Comparison of ENCODE assay signal across 18 cellular contexts in the genomic region with DNA sequence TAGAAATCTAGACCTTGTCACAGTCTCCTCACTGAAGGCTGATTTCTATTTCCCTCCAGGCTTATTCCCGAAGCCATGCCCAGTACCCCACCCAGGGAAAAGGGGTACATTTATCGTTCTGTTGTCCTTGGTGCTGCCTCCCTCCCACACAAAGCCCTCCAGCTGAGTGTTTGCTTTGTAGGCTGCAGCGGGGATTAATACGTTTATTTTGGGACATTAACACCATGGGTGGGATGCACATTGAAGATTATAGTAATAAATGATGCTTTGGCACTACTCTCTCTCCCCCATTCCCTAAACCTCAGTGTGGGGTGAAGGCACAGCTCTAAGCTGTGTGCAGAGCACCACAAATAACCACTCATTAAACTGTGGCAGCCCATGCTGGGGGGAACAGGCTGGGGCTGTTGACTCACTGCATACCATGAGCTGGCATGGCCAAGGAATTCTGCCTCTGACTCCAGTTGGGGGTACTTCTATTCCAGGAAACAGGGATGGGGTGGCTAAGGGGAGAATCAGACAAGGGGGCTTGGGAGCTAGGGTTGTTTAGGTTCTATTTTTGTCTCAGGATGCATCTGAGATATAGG. TPM values are rescaled to one million over a fixed set of nuclear protein-coding genes. Genes with fewer than 3 reads are reported as not detected.
A peak's percentile ranks its signal among the peaks of the same experiment; 100 is the strongest.
DNase-seq lines count a peak whose midpoint lies in the region; ATAC-seq, FAIRE-seq and TF ChIP-seq lines count a peak whose summit lies in the region.
"Had no signal": no experiment of that assay in that cellular context is flagged by ENCODE, and none has a peak within 500 bp of the region (broad histone marks: within the 10 kb centered on the region; RNA-seq: fewer than 3 reads in every experiment).

No MANE protein-coding gene starts in this region.

- POLR2A ChIA-PET in H1 (lab: Charles Lee; ENCODE audit: partially characterized antibody), result interaction anchor here (0.9 to 1.8 kb wide), 4 partner anchors 8 to 64 kb away, joined by 3 to 8 read pairs (median 4); a partner anchor contains a TSS

- no peak for TF ChIP-seq EP300 in H1 (IDR thresholded peaks at IDR 0.05; ENCODE audit: borderline replicate concordance in 1 of 2, low read depth in 2 of 2, low read length in 2 of 2)
- no peak for TF ChIP-seq EP300 in sigmoid colon (IDR thresholded peaks at IDR 0.05)

- no peaks in the 10 kb centered on the region for H3K36me3 ChIP-seq in H1 (ENCODE audit: control insufficient read depth in 2 of 4, insufficient read depth in 4 of 4, low read length in 3 of 4)
- H3K36me3 ChIP-seq in sigmoid colon, result no peaks in the 10 kb centered on the region
- H3K36me3 ChIP-seq: spleen, tibial nerve, WERI-Rb-1 had no signal

- no peaks in the 10 kb centered on the region for H3K79me2 ChIP-seq in H1 (ENCODE audit: control insufficient read depth in 1 of 2, insufficient read depth in 2 of 2, low read length in 2 of 2)

- H3K4me3 ChIP-seq in H1 (ENCODE audit: extremely low read depth in 1 of 4, insufficient read depth in 2 of 4, low read depth in 3 of 4, low read length in 4 of 4), result no peak overlapping the region
- no peak overlapping the region for H3K4me3 ChIP-seq in sigmoid colon
- H3K4me3 ChIP-seq: mucosa of descending colon, spleen, tibial nerve had no signal

- H3K9me3 ChIP-seq in H1 (ENCODE audit: insufficient read depth in 2 of 2, low read depth in 1 of 2, low read length in 1 of 2), result no peaks in the 10 kb centered on the region
- H3K9me3 ChIP-seq in sigmoid colon, result no peaks in the 10 kb centered on the region
- H3K9me3 ChIP-seq: mucosa of descending colon, spleen, tibial nerve had no signal

- no peak overlapping the region for H3K23ac ChIP-seq in H1 (ENCODE audit: insufficient read length)

- TF ChIP-seq CTCF in H1 (IDR thresholded peaks at IDR 0.05; ENCODE audit: control extremely low read depth in 1 of 3, insufficient read depth in 1 of 3, low read depth in 1 of 3, low read length in 3 of 3) (no peak), sigmoid colon (IDR thresholded peaks at IDR 0.05) (no peak)

- no peak overlapping the region for H3K56ac ChIP-seq in H1 (replicated peaks; ENCODE audit: insufficient read length, low read depth, low read length)

- CTCF ChIA-PET in H1 (lab: Charles Lee; ENCODE audit: partially characterized antibody), result interaction anchor here (0.8 to 3.2 kb wide), 15 partner anchors 9 to 116 kb away, joined by 3 to 18 read pairs (median 3); a partner anchor contains a TSS

- H3K4ac ChIP-seq in H1 (replicated peaks; ENCODE audit: insufficient read length, low read depth, low read length), result peak overlapping the region; percentile 76

- DNase-seq in EH (ENCODE audit: low read depth), result peak; percentile 36
- DNase-seq in M059J (ENCODE audit: low read depth), result peak; percentile 62
- DNase-seq in H1 (ENCODE audit: low read depth in 1 of 2, low spot score in 2 of 2), result no peak
- DNase-seq in sigmoid colon, result no peak
- DNase-seq in SHP77 treated with DMSO at 0.1 percent for 48 hours (lab: John Stamatoyannopoulos, UW), result no peak
- no peak for DNase-seq in head of caudate nucleus
- DNase-seq in activated CD4-positive, CD25-positive, alpha-beta regulatory T cell (lab: John Stamatoyannopoulos, UW), result no peak
- DNase-seq: DMS79, mucosa of descending colon, NCI-H1436 treated with DMSO at 0.1 percent for 48 hours, NCI-H526 treated with DMSO at 0.1 percent for 48 hours, spleen, T-cell, WERI-Rb-1 had no signal

- no peaks in the 10 kb centered on the region for H3K79me1 ChIP-seq in H1 (ENCODE audit: low read depth, low read length)

- H3K4me1 ChIP-seq in H1 (replicated peaks in 1 of 4; ENCODE audit: control insufficient read depth in 3 of 4, insufficient read depth in 4 of 4, low read length in 3 of 4) (peaks cover under 1 to 11% (median 2%) of the 10 kb centered on the region in 4 experiments; a peak in 4 of 7 replicates), sigmoid colon (peaks cover 0 to 22% (median 13%) of the 10 kb centered on the region in 4 donors)
- H3K4me1 ChIP-seq: tibial nerve had no signal

- ATAC-seq in GM21360 (IDR thresholded peaks at IDR 0.05; ENCODE audit: unreplicated experiment), result no peak
- ATAC-seq: mucosa of descending colon, T-cell had no signal

- WGBS in H1 (ENCODE audit: extremely low coverage in 1 of 2, insufficient coverage in 1 of 2, insufficient read length in 1 of 2, insufficient replicate concordance in 2 of 2, low coverage in 1 of 2, low lambda C conversion rate in 2 of 2, missing lambda C conversion rate in 1 of 2), 2 experiments, result 74% methylated on average over 4 of the region's 4 CpGs; no CpG with 5 or more reads in 1 of the 2 experiments
- WGBS in sigmoid colon, 2 donors, result 55 to 59% methylated on average over 4 of the region's 4 CpGs

- no peak overlapping the region for H2AFZ ChIP-seq in H1 (ENCODE audit: low read length)

- H4K8ac ChIP-seq in H1 (ENCODE audit: extremely low read depth, insufficient read depth, low read length), result no peak overlapping the region

- H3K23me2 ChIP-seq in H1 (ENCODE audit: low read depth, low read length), result no peaks in the 10 kb centered on the region

- H3K27me3 ChIP-seq in H1 (replicated peaks in 1 of 4; ENCODE audit: control insufficient read depth in 3 of 4, extremely low read depth in 1 of 4, insufficient read depth in 3 of 4, low read length in 3 of 4) (no peaks in the 10 kb centered on the region; a peak in 2 of 7 replicates), sigmoid colon (no peaks in the 10 kb centered on the region)
- H3K27me3 ChIP-seq: tibial nerve had no signal

- no peak overlapping the region for H2BK12ac ChIP-seq in H1 (ENCODE audit: low read depth, low read length)

- no peak for TF ChIP-seq RAD21 in H1 (IDR thresholded peaks at IDR 0.05 in 1 of 2, conservative IDR thresholded peaks at IDR 0.05 in 1 of 2; ENCODE audit: low read depth in 2 of 2, low read length in 2 of 2)

- no peak overlapping the region for H4K5ac ChIP-seq in H1 (ENCODE audit: insufficient read length, low read depth, low read length)

- no peak overlapping the region for H2BK5ac ChIP-seq in H1 (ENCODE audit: low read depth, low read length)

- H3K9ac ChIP-seq in H1 (replicated peaks in 1 of 4; ENCODE audit: extremely low read depth in 1 of 4, low read depth in 3 of 4, low read length in 3 of 4), result no peak overlapping the region

- FAIRE-seq in H1 (lab: Jason Lieb, UNC), result no peak
- FAIRE-seq: RCC 7860 had no signal

- no peak overlapping the region for H2AK5ac ChIP-seq in H1 (ENCODE audit: low read depth, low read length)

- no peak overlapping the region for H3K4me2 ChIP-seq in H1 (ENCODE audit: insufficient read depth in 1 of 2, low read depth in 2 of 2, low read length in 2 of 2)

- intact Hi-C loops in sigmoid colon (cut with DNase I), result no loop called here
- intact Hi-C loops in head of caudate nucleus (cut with DNase I), result no loop called here

- H4K20me1 ChIP-seq in H1 (replicated peaks in 1 of 2; ENCODE audit: control insufficient read depth in 1 of 2, insufficient read depth in 2 of 2, low read length in 2 of 2), result no peaks in the 10 kb centered on the region

- no peak overlapping the region for H4K91ac ChIP-seq in H1 (replicated peaks; ENCODE audit: insufficient read length, low read length)

- no peak overlapping the region for H3K14ac ChIP-seq in H1 (ENCODE audit: insufficient read length)

- no peak for TF ChIP-seq POLR2A in H1 (IDR thresholded peaks at IDR 0.05; ENCODE audit: control extremely low read depth in 1 of 2, low read depth in 2 of 2, low read length in 2 of 2)
- TF ChIP-seq POLR2A in sigmoid colon (IDR thresholded peaks at IDR 0.05), result no peak

- H2BK20ac ChIP-seq in H1 (ENCODE audit: low read length), result no peak overlapping the region

- H2BK15ac ChIP-seq in H1 (ENCODE audit: low read length), result no peak overlapping the region

- H3K18ac ChIP-seq in H1 (ENCODE audit: extremely low read depth, low read length), result no peak overlapping the region

- no peak overlapping the region for H2BK120ac ChIP-seq in H1 (replicated peaks; ENCODE audit: low read depth, low read length)

- H3K27ac ChIP-seq in H1 (ENCODE audit: low read depth, low read length) (no peak overlapping the region), sigmoid colon (peak overlapping the region in 3 of 4 donors; percentile 7 to 67 (median 22))
- H3K27ac ChIP-seq: spleen, tibial nerve, WERI-Rb-1 had no signal

RNA-seq across cellular contexts. Expression of a gene that starts 7.6 kb away (rescaled TPM):
- not detected in 2 replicates for total RNA-seq in M059J (2014; rRNA removed; shearing (Covaris generic))
- total RNA-seq in H1 (2021; fragmentation: NEBNext Ultra II Directional; extraction: Animal tissue kit (Norgen Biotek cat#: 25700)), result 1.0 and 1.9 TPM in 2 replicates
- 0.41 and 0.55 TPM in 2 replicates for polyA plus RNA-seq in H1 (2011; rRNA removed)
- 1.2 TPM for polyA plus RNA-seq in H1 (2011; cell fraction: cytosol; rRNA removed)
- 0.67 TPM for polyA plus RNA-seq in H1 (2011; cell fraction: nucleus; rRNA removed)
- 1.1 to 1.7 TPM (median 1.2 TPM) in 4 replicates for polyA plus RNA-seq in H1 (2012, experiment 1 of 2)
- 1.7 TPM for polyA plus RNA-seq in H1 (2012, experiment 2 of 2)
- polyA plus RNA-seq in H1 (2013, experiment 1 of 2), result 0.97 TPM
- 0.88 TPM for polyA plus RNA-seq in H1 (2013, experiment 2 of 2)
- 0.80 and 1.5 TPM in 2 replicates for polyA minus RNA-seq in H1 (2011; rRNA and poly(A)+ RNA removed)
- 1.3 TPM for polyA minus RNA-seq in H1 (2011; cell fraction: cytosol; rRNA and poly(A)+ RNA removed)
- polyA minus RNA-seq in H1 (2011; cell fraction: nucleus; rRNA and poly(A)+ RNA removed), result 0.70 TPM
- total RNA-seq in sigmoid colon, result 10 to 100 TPM in 1 of 4 donors, 1 to 10 TPM in 2, under 1 TPM in 1; 0.71 to 15.2 (median 3.7) TPM
- polyA plus RNA-seq in sigmoid colon, result 1 to 10 TPM in 1 of 3 donors, not detected in 2; 2.3 TPM
- total RNA-seq: T-cell had no signal
- polyA plus RNA-seq: CD14-positive monocyte had no signal

RNA-seq across cellular contexts. Expression of a gene that starts 28.2 kb away (rescaled TPM):
- total RNA-seq in M059J (2014; rRNA removed; shearing (Covaris generic)), result not detected in 2 replicates
- not detected in 2 replicates for total RNA-seq in H1 (2021; fragmentation: NEBNext Ultra II Directional; extraction: Animal tissue kit (Norgen Biotek cat#: 25700))
- polyA plus RNA-seq in H1 (2011; rRNA removed) (not detected in 2 replicates), sigmoid colon (under 1 TPM in 1 of 3 donors, not detected in 2; 0.13 TPM)
- not detected for polyA plus RNA-seq in H1 (2011; cell fraction: cytosol; rRNA removed)
- not detected for polyA plus RNA-seq in H1 (2011; cell fraction: nucleus; rRNA removed)
- 0.58 to 1.7 TPM (median 0.98 TPM) in 4 replicates for polyA plus RNA-seq in H1 (2012, experiment 1 of 2)
- polyA plus RNA-seq in H1 (2012, experiment 2 of 2), result 0.28 TPM
- polyA plus RNA-seq in H1 (2013, experiment 1 of 2), result not detected
- not detected for polyA plus RNA-seq in H1 (2013, experiment 2 of 2)
- polyA minus RNA-seq in H1 (2011; rRNA and poly(A)+ RNA removed), result not detected in 2 replicates
- not detected for polyA minus RNA-seq in H1 (2011; cell fraction: cytosol; rRNA and poly(A)+ RNA removed)
- polyA minus RNA-seq in H1 (2011; cell fraction: nucleus; rRNA and poly(A)+ RNA removed), result not detected
- not detected for total RNA-seq in sigmoid colon
- total RNA-seq: mucosa of descending colon, spleen, T-cell, tibial nerve had no signal
- polyA plus RNA-seq: CD14-positive monocyte had no signal

RNA-seq across cellular contexts. Expression of a gene that starts 40.3 kb away (rescaled TPM):
- 13.5 and 14.3 TPM in 2 replicates for total RNA-seq in M059J (2014; rRNA removed; shearing (Covaris generic))
- total RNA-seq in H1 (2021; fragmentation: NEBNext Ultra II Directional; extraction: Animal tissue kit (Norgen Biotek cat#: 25700)), result 13.8 and 15.0 TPM in 2 replicates
- polyA plus RNA-seq in H1 (2011; rRNA removed), result 11.4 and 14.2 TPM in 2 replicates
- polyA plus RNA-seq in H1 (2011; cell fraction: cytosol; rRNA removed), result 14.8 TPM
- polyA plus RNA-seq in H1 (2011; cell fraction: nucleus; rRNA removed), result 19.7 TPM
- 10.0 to 14.8 TPM (median 12.8 TPM) in 4 replicates for polyA plus RNA-seq in H1 (2012, experiment 1 of 2)
- polyA plus RNA-seq in H1 (2012, experiment 2 of 2), result 10.6 TPM
- 9.6 TPM for polyA plus RNA-seq in H1 (2013, experiment 1 of 2)
- 8.8 TPM for polyA plus RNA-seq in H1 (2013, experiment 2 of 2)
- 23.4 and 24.7 TPM in 2 replicates for polyA minus RNA-seq in H1 (2011; rRNA and poly(A)+ RNA removed)
- polyA minus RNA-seq in H1 (2011; cell fraction: cytosol; rRNA and poly(A)+ RNA removed), result 5.9 TPM
- 21.5 TPM for polyA minus RNA-seq in H1 (2011; cell fraction: nucleus; rRNA and poly(A)+ RNA removed)
- total RNA-seq in sigmoid colon, result 10 to 100 TPM; 12.6 to 20.2 (median 14.8) TPM
- polyA plus RNA-seq in sigmoid colon, result 10 to 100 TPM; 15.0 to 23.1 (median 18.5) TPM

RNA-seq across cellular contexts. Expression of a gene that starts 42.8 kb away (rescaled TPM):
- total RNA-seq in M059J (2014; rRNA removed; shearing (Covaris generic)), result not detected in 2 replicates
- not detected in 2 replicates for total RNA-seq in H1 (2021; fragmentation: NEBNext Ultra II Directional; extraction: Animal tissue kit (Norgen Biotek cat#: 25700))
- polyA plus RNA-seq in H1 (2011; rRNA removed), result 0.41 TPM in 1 of 2 replicates, not detected in the other
- polyA plus RNA-seq in H1 (2011; cell fraction: cytosol; rRNA removed), result 3.6 TPM
- not detected for polyA plus RNA-seq in H1 (2011; cell fraction: nucleus; rRNA removed)
- polyA plus RNA-seq in H1 (2012, experiment 1 of 2), result 2.0 to 3.1 TPM in 2 of 4 replicates, not detected in the others
- polyA plus RNA-seq in H1 (2012, experiment 2 of 2), result 8.6 TPM
- not detected for polyA plus RNA-seq in H1 (2013, experiment 1 of 2)
- polyA plus RNA-seq in H1 (2013, experiment 2 of 2), result not detected
- polyA minus RNA-seq in H1 (2011; rRNA and poly(A)+ RNA removed), result not detected in 2 replicates
- polyA minus RNA-seq in H1 (2011; cell fraction: cytosol; rRNA and poly(A)+ RNA removed), result not detected
- not detected for polyA minus RNA-seq in H1 (2011; cell fraction: nucleus; rRNA and poly(A)+ RNA removed)
- total RNA-seq in sigmoid colon, result not detected
- polyA plus RNA-seq in sigmoid colon, result under 1 TPM in 1 of 3 donors, not detected in 2; 0.26 TPM
- total RNA-seq: mucosa of descending colon, spleen, tibial nerve had no signal
- polyA plus RNA-seq: CD14-positive monocyte had no signal

RNA-seq across cellular contexts. Expression of a gene that starts 43.6 kb away (rescaled TPM):
- total RNA-seq in M059J (2014; rRNA removed; shearing (Covaris generic)), result 0.62 and 0.89 TPM in 2 replicates
- total RNA-seq in H1 (2021; fragmentation: NEBNext Ultra II Directional; extraction: Animal tissue kit (Norgen Biotek cat#: 25700)), result 4.1 and 6.1 TPM in 2 replicates
- 5.1 and 8.1 TPM in 2 replicates for polyA plus RNA-seq in H1 (2011; rRNA removed)
- 4.9 TPM for polyA plus RNA-seq in H1 (2011; cell fraction: cytosol; rRNA removed)
- 5.7 TPM for polyA plus RNA-seq in H1 (2011; cell fraction: nucleus; rRNA removed)
- 3.4 to 4.9 TPM (median 3.8 TPM) in 4 replicates for polyA plus RNA-seq in H1 (2012, experiment 1 of 2)
- polyA plus RNA-seq in H1 (2012, experiment 2 of 2), result 2.4 TPM
- polyA plus RNA-seq in H1 (2013, experiment 1 of 2), result 5.7 TPM
- polyA plus RNA-seq in H1 (2013, experiment 2 of 2), result 5.1 TPM
- polyA minus RNA-seq in H1 (2011; rRNA and poly(A)+ RNA removed), result 1.3 and 2.4 TPM in 2 replicates
- polyA minus RNA-seq in H1 (2011; cell fraction: cytosol; rRNA and poly(A)+ RNA removed), result 6.1 TPM
- 1.7 TPM for polyA minus RNA-seq in H1 (2011; cell fraction: nucleus; rRNA and poly(A)+ RNA removed)
- total RNA-seq in sigmoid colon, result 1 to 10 TPM; 3.1 to 10.0 (median 6.0) TPM
- polyA plus RNA-seq in sigmoid colon, result 1 to 10 TPM; 1.2 to 4.1 (median 3.0) TPM

Comparison
In these comparisons a context has a peak if more than half of its experiments do, and no peak if none do; other contexts are left out.
1. DNase-seq: peak in EH (single experiment) and M059J (single experiment); none in H1 (0 of 2), sigmoid colon (single experiment), SHP77 treated with DMSO at 0.1 percent for 48 hours (single experiment), head of caudate nucleus (0 of 42) and activated CD4-positive, CD25-positive, alpha-beta regulatory T cell (0 of 4).